In the genomic region with DNA sequence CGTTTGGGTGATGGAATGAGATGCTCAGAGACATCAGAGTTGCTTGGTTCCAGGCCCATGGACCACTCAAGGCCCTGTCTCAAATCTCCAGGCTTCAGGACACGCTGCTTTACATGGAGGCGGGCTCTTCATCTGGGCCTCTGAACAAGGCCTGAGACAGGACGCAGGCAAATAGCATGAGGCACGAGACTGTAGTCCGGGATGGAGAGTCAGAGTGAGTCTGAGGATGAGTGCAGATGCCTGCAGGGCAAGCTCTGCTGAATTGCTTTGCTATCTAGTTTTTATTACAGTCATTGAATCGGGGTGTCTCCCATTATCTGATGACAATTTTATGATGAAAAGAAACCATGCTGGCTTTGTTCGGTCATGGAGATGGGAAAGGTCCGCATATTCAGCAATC, we compare ENCODE assay signal across 1 cellular context.
TF ChIP-seq lines count a peak whose summit lies in the region.

No MANE protein-coding gene starts in this region.

TF ChIP-seq in H1, 55 proteins besides CTCF, POLR2A, EP300 and RAD21:
- no peak for TF ChIP-seq TAF7 (optimal IDR thresholded peaks at IDR 0.05; ENCODE audit: borderline replicate concordance, low read depth, low read length)
- TF ChIP-seq TBP (IDR thresholded peaks at IDR 0.05; ENCODE audit: low read depth, low read length): no peak
- TF ChIP-seq SP1 (IDR thresholded peaks at IDR 0.05; ENCODE audit: low read depth, low read length): no peak
- TF ChIP-seq, protein P1, sequence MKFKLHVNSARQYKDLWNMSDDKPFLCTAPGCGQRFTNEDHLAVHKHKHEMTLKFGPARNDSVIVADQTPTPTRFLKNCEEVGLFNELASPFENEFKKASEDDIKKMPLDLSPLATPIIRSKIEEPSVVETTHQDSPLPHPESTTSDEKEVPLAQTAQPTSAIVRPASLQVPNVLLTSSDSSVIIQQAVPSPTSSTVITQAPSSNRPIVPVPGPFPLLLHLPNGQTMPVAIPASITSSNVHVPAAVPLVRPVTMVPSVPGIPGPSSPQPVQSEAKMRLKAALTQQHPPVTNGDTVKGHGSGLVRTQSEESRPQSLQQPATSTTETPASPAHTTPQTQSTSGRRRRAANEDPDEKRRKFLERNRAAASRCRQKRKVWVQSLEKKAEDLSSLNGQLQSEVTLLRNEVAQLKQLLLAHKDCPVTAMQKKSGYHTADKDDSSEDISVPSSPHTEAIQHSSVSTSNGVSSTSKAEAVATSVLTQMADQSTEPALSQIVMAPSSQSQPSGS (IDR thresholded peaks at IDR 0.05; ENCODE audit: low read length): no peak
- TF ChIP-seq SIRT6 (IDR thresholded peaks at IDR 0.05; ENCODE audit: low read length): no peak
- no peak for TF ChIP-seq KDM5A (IDR thresholded peaks at IDR 0.05; ENCODE audit: low read length)
- TF ChIP-seq HDAC2 (IDR thresholded peaks at IDR 0.05; ENCODE audit: borderline replicate concordance in 1 of 2, low read depth in 2 of 2, low read length in 2 of 2): no peak
- no peak for TF ChIP-seq RXRA (IDR thresholded peaks at IDR 0.05; ENCODE audit: insufficient read depth, low read depth, low read length)
- TF ChIP-seq POU5F1 (IDR thresholded peaks at IDR 0.05; ENCODE audit: low read depth, low read length): no peak
- no peak for TF ChIP-seq EGR1 (IDR thresholded peaks at IDR 0.05; ENCODE audit: borderline replicate concordance, low read depth, low read length)
- TF ChIP-seq SAP30 (IDR thresholded peaks at IDR 0.05; ENCODE audit: insufficient read depth, insufficient replicate concordance, low read length): no peak
- no peak for TF ChIP-seq SIN3A (conservative IDR thresholded peaks at IDR 0.05 in 1 of 2, IDR thresholded peaks at IDR 0.05 in 1 of 2; ENCODE audit: low read depth in 1 of 2, low read length in 2 of 2)
- no peak for TF ChIP-seq BCL11A (IDR thresholded peaks at IDR 0.05; ENCODE audit: low read depth in 2 of 2, low read length in 2 of 2)
- no peak for TF ChIP-seq JUN (IDR thresholded peaks at IDR 0.05; ENCODE audit: low read depth, low read length)
- no peak for TF ChIP-seq SIX5 (IDR thresholded peaks at IDR 0.05; ENCODE audit: low read depth, low read length)
- TF ChIP-seq EZH2 (IDR thresholded peaks at IDR 0.05; ENCODE audit: low read depth, low read length, severe bottlenecking): no peak
